20 cellular contexts compared by ENCODE assay signal in the genomic region with DNA sequence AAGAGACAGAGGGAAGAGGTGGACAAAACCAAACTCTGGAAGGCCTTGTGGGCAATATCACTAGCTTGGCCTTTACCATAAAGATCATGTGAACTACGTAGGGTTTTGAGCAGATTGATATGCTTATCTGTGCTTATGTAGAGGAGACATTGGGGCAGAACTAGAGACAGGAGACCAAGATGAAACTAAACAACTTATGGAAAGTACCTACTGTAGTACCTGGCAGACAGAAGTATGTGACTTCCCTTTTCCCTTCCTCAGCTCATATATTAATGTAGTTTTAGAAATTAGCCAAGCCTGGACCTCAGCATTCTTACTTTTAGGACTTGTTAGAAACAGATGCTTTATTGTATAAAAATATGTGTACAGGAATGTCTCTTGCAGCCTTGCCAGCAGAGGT. TPM values are rescaled to one million over a fixed set of nuclear protein-coding genes. Genes with fewer than 3 reads are reported as not detected.
A peak's percentile ranks its signal among the peaks of the same experiment; 100 is the strongest.
DNase-seq lines count a peak whose midpoint lies in the region; ATAC-seq, FAIRE-seq and TF ChIP-seq lines count a peak whose summit lies in the region.
"Had no signal": no experiment of that assay in that cellular context is flagged by ENCODE, and none has a peak within 500 bp of the region (broad histone marks: within the 10 kb centered on the region; RNA-seq: fewer than 3 reads in every experiment).

No MANE protein-coding gene starts in this region.

- in situ Hi-C loops in K562 (cut with MboI): no loop called here

- no peak for TF ChIP-seq RAD21 in K562 (CRISPR knock-in tag; conservative IDR thresholded peaks at IDR 0.05 in 1 of 2, IDR thresholded peaks at IDR 0.05 in 1 of 2)

- no TSS peak for BruUV-seq in K562 (replicated peaks; lab: Mats Ljungman, UMichigan)

- FAIRE-seq in K562 (lab: Jason Lieb, UNC): no peak
- no peak for FAIRE-seq in H54 (lab: Jason Lieb, UNC)
- FAIRE-seq: HepG2 had no signal

- intact Hi-C loops in K562 (cut with micrococcal nuclease): no loop called here
- intact Hi-C loops in right lobe of liver (cut with DNase I): no loop called here

- peak overlapping the region; percentile 14; the same call in 1 of the 2 replicates for H2AFZ ChIP-seq in K562 (ENCODE audit: low read depth, low read length)

- H3K9me3 ChIP-seq in K562 (replicated peaks; ENCODE audit: control insufficient read depth, insufficient read depth, low read depth, low read length) (no peaks in the 10 kb centered on the region), right lobe of liver (no peaks in the 10 kb centered on the region)
- H3K9me3 ChIP-seq: esophagus squamous epithelium, tibial nerve had no signal

- H3K4me1 ChIP-seq in K562 (replicated peaks in 1 of 2; ENCODE audit: control insufficient read depth in 2 of 2, insufficient read depth in 2 of 2, low read length in 2 of 2): peaks cover 11 to 33% of the 10 kb centered on the region in 2 experiments
- H3K4me1 ChIP-seq in right lobe of liver: no peaks in the 10 kb centered on the region

- no peak overlapping the region for H3K4me2 ChIP-seq in K562 (ENCODE audit: insufficient read depth, low read length)

- WGBS in K562 (ENCODE audit: insufficient coverage, low coverage, missing lambda C conversion rate): 5% methylated on average over 1 of the region's 1 CpG
- WGBS in right lobe of liver (ENCODE audit: insufficient coverage, low coverage, low lambda C conversion rate, missing lambda C conversion rate): 50% methylated on average over 1 of the region's 1 CpG

- no peak for DNase-seq in K562 (ENCODE audit: extremely low read depth in 1 of 4, low spot score in 3 of 4)
- DNase-seq in right lobe of liver: no peak
- no peak for DNase-seq in H54 (ENCODE audit: insufficient read length, low spot score)
- no peak for DNase-seq in T-helper 9 cell
- DNase-seq: activated CD8-positive, alpha-beta memory T cell treated with anti-CD3 and anti-CD28 coated beads for 24 hours; activated T-cell treated with anti-CD3 and anti-CD28 coated beads, Interleukin-2, amount 50 U/mL, for 48 hours; CD4-positive, alpha-beta T cell; effector memory CD4-positive, alpha-beta T cell; esophagus squamous epithelium; kidney glomerular epithelial cell; NCI-H187 had no signal

- POLR2A ChIA-PET in K562 (lab: Yijun Ruan, JAX): interaction anchor here (1.7 to 3.9 kb wide), 5 partner anchors 11 to 17 kb away, joined by 5 to 21 read pairs (median 7); a partner anchor contains a TSS

- ATAC-seq in GM18861 (IDR thresholded peaks at IDR 0.05; ENCODE audit: unreplicated experiment): peak; percentile 63
- ATAC-seq in GM19463 (IDR thresholded peaks at IDR 0.05; ENCODE audit: unreplicated experiment): peak; percentile 55
- ATAC-seq in HG03039 (IDR thresholded peaks at IDR 0.05; ENCODE audit: unreplicated experiment): peak; percentile 49
- no peak for ATAC-seq in K562
- no peak for ATAC-seq in right lobe of liver
- ATAC-seq in GM18505 (IDR thresholded peaks at IDR 0.05; ENCODE audit: unreplicated experiment): no peak
- ATAC-seq: activated CD4-positive, CD25-positive, alpha-beta regulatory T cell treated with anti-CD3 and anti-CD28 coated beads, Interleukin-2, amount 50 U/mL, for 24 hours; HepG2; Panc1 had no signal

- no peaks in the 10 kb centered on the region for H3K27me3 ChIP-seq in K562 (ENCODE audit: control insufficient read depth in 2 of 2, insufficient read depth in 2 of 2, low read length in 2 of 2)
- H3K27me3 ChIP-seq in right lobe of liver: no peaks in the 10 kb centered on the region
- H3K27me3 ChIP-seq: esophagus squamous epithelium, tibial nerve had no signal

- CTCF ChIA-PET in K562 (lab: Yijun Ruan, JAX; ENCODE audit: low intra/inter-chr PET ratio): no interaction called here

- no peaks in the 10 kb centered on the region; the same call in 2 of the 3 replicates for H3K36me3 ChIP-seq in K562 (ENCODE audit: control insufficient read depth, insufficient read depth, low read length)
- no peaks in the 10 kb centered on the region for H3K36me3 ChIP-seq in right lobe of liver
- H3K36me3 ChIP-seq: esophagus squamous epithelium, tibial nerve had no signal

- H3K27ac ChIP-seq in K562 (ENCODE audit: extremely low read depth, low read depth, low read length) (no peak overlapping the region), right lobe of liver (no peak overlapping the region)
- H3K27ac ChIP-seq: esophagus squamous epithelium, tibial nerve had no signal

- TF ChIP-seq POLR2A in K562 (conservative IDR thresholded peaks at IDR 0.05): no peak
- TF ChIP-seq POLR2A in right lobe of liver (IDR thresholded peaks at IDR 0.05): no peak
- TF ChIP-seq POLR2A in H54 (IDR thresholded peaks at IDR 0.05; ENCODE audit: low read depth, low read length): no peak
- TF ChIP-seq POLR2A in GM18505 (IDR thresholded peaks at IDR 0.05; ENCODE audit: borderline replicate concordance, extremely low read depth, insufficient read depth, insufficient read length): no peak

- TF ChIP-seq CTCF in K562 (IDR thresholded peaks at IDR 0.05 in 2 of 3, conservative IDR thresholded peaks at IDR 0.05 in 1 of 3; ENCODE audit: insufficient read depth in 2 of 3, low read depth in 1 of 3, low read length in 3 of 3): no peak
- TF ChIP-seq CTCF in right lobe of liver (IDR thresholded peaks at IDR 0.05): no peak

- no peak overlapping the region; a peak in 1 of 4 replicates for H3K9ac ChIP-seq in K562 (ENCODE audit: insufficient read depth in 1 of 2, low read depth in 2 of 2, low read length in 2 of 2)

- H3K9me1 ChIP-seq in K562 (ENCODE audit: control insufficient read depth, insufficient read depth, low read length): no peaks in the 10 kb centered on the region

- no peaks in the 10 kb centered on the region for H4K20me1 ChIP-seq in K562 (replicated peaks; ENCODE audit: control insufficient read depth, insufficient read depth, low read length)

- peaks cover 10% of the 10 kb centered on the region; the same call in 2 of the 3 replicates for H3K79me2 ChIP-seq in K562 (ENCODE audit: control insufficient read depth, insufficient read depth, low read length)

- no peak overlapping the region for H3K4me3 ChIP-seq in K562
- no peak overlapping the region for H3K4me3 ChIP-seq in right lobe of liver
- H3K4me3 ChIP-seq: esophagus squamous epithelium, tibial nerve had no signal

- TF ChIP-seq EP300 in K562 (IDR thresholded peaks at IDR 0.05; ENCODE audit: low read length): no peak

TF ChIP-seq in K562, 482 proteins besides CTCF, POLR2A, EP300 and RAD21:
- TF ChIP-seq, protein P1, sequence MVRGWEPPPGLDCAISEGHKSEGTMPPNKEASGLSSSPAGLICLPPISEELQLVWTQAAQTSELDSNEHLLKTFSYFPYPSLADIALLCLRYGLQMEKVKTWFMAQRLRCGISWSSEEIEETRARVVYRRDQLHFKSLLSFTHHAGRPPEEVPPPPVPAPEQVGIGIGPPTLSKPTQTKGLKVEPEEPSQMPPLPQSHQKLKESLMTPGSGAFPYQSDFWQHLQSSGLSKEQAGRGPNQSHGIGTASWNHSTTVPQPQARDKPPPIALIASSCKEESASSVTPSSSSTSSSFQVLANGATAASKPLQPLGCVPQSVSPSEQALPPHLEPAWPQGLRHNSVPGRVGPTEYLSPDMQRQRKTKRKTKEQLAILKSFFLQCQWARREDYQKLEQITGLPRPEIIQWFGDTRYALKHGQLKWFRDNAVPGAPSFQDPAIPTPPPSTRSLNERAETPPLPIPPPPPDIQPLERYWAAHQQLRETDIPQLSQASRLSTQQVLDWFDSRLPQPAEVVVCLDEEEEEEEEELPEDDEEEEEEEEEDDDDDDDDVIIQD (CRISPR knock-in tag; IDR thresholded peaks at IDR 0.05): no peak
- TF ChIP-seq SP2 (IDR thresholded peaks at IDR 0.05; ENCODE audit: extremely low read depth, low read depth, low read length, poor library complexity, severe bottlenecking) (no peak), ZFP36 (IDR thresholded peaks at IDR 0.05; ENCODE audit: low read depth, low read length, partially characterized antibody) (no peak), POLR2AphosphoS2 (IDR thresholded peaks at IDR 0.05; ENCODE audit: low read length) (no peak), ZFX (CRISPR knock-in tag; IDR thresholded peaks at IDR 0.05) (no peak)

RNA-seq across cellular contexts. Expression of a gene that starts 14.0 kb away (rescaled TPM):
- total RNA-seq in K562 (2011; cell fraction: chromatin; rRNA removed; ENCODE audit: low replicate concordance): 5.2 and 5.4 TPM in 2 replicates
- total RNA-seq in K562 (2011; cell fraction: nucleolus; rRNA removed): 2.2 and 6.7 TPM in 2 replicates
- 1.9 and 7.3 TPM in 2 replicates for total RNA-seq in K562 (2011; cell fraction: nucleoplasm; rRNA removed)
- total RNA-seq in K562 (2014; rRNA removed): 1.1 and 1.2 TPM in 2 replicates
- total RNA-seq in K562 (2014; rRNA removed; fragmentation: Illumina TruSeq; extraction: Trizol): 1.3 and 1.5 TPM in 2 replicates
- total RNA-seq in K562 (2015; rRNA removed; fragmentation: Illumina TruSeq; extraction: Trizol): 0.68 and 0.76 TPM in 2 replicates
- 0.94 and 1.5 TPM in 2 replicates for total RNA-seq in K562 (2021)
- 1.2 and 1.6 TPM in 2 replicates for polyA plus RNA-seq in K562 (2011; rRNA removed)
- polyA plus RNA-seq in K562 (2011; cell fraction: cytosol; rRNA removed): 0.48 and 0.63 TPM in 2 replicates
- polyA plus RNA-seq in K562 (2011; cell fraction: nucleus; rRNA removed): 3.0 and 4.2 TPM in 2 replicates
- 1.1 and 2.5 TPM in 2 replicates for polyA plus RNA-seq in K562 (2012)
- 2.0 and 2.2 TPM in 2 replicates for polyA plus RNA-seq in K562 (2014; fragmentation: Illumina TruSeq; extraction: Trizol)
- 1 to 10 TPM; 1.5 to 2.9 TPM for polyA plus RNA-seq in K562 (2014; fragmentation: Nextera tagmentation; extraction: Ambion mirVana)
- 1.2 and 2.2 TPM in 2 replicates for polyA plus RNA-seq in K562 (2014; rRNA removed)
- polyA minus RNA-seq in K562 (2011; rRNA and poly(A)+ RNA removed): 0.57 and 1.1 TPM in 2 replicates
- 1.4 and 1.5 TPM in 2 replicates for polyA minus RNA-seq in K562 (2011; cell fraction: cytosol; rRNA and poly(A)+ RNA removed)
- polyA minus RNA-seq in K562 (2011; cell fraction: nucleus; rRNA and poly(A)+ RNA removed): 2.4 TPM in 2 replicates
- 1 to 10 TPM in 1 of 6 experiments, under 1 TPM in 1, not detected in 4; 0.80 to 1.9 TPM for total RNA-seq in right lobe of liver
- total RNA-seq: CD4-positive, alpha-beta T cell; HepG2; neural crest cell had no signal
- polyA plus RNA-seq: HepG2 had no signal

Comparison
In these comparisons a context has a peak if more than half of its experiments do, and no peak if none do; other contexts are left out.
1. ATAC-seq: peak in GM18861 (single experiment), GM19463 (single experiment) and HG03039 (single experiment); none in K562 (single experiment), right lobe of liver (0 of 4) and GM18505 (single experiment).